Comparison of ENCODE assay signal across 3 cellular contexts in the genomic region with DNA sequence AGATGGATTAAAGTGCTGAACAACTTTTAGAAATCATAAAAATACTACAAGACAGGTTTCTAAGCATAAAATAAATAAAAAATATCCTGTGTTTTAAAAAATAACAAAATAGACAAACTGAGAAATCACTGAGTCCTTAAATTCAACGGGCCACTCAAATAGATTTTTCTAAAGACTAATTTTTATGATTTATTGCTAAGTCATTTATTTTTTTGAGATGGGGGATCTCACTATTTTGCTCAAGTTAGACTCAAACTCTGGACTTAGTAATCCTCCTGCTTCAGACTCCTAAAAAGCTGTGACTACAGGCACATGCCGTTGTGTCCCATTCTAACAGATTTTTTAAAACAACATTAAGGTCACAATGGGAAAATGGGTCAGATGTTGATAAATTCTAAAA.
TF ChIP-seq lines count a peak whose summit lies in the region.

No MANE protein-coding gene starts in this region.

TF ChIP-seq in HepG2, 621 proteins besides CTCF, POLR2A, EP300 and RAD21:
- no peak for TF ChIP-seq HDAC2 (CRISPR knock-in tag; IDR thresholded peaks at IDR 0.05)
- peak; percentile 53 for TF ChIP-seq MAFF (IDR thresholded peaks at IDR 0.05; ENCODE audit: low read depth, low read length)
- no peak for TF ChIP-seq ZNF20 (CRISPR knock-in tag; IDR thresholded peaks at IDR 0.05)
- peak in 1 of 2 experiments; percentile 68; a peak in 3 of 4 replicates for TF ChIP-seq MAFK (conservative IDR thresholded peaks at IDR 0.05 in 1 of 2, IDR thresholded peaks at IDR 0.05 in 1 of 2; ENCODE audit: low read length in 2 of 2)

TF ChIP-seq in A549, 52 proteins besides CTCF, POLR2A, EP300 and RAD21:
- TF ChIP-seq PHF8 (IDR thresholded peaks at IDR 0.05; ENCODE audit: borderline replicate concordance, low read depth) (no peak), MAFK (IDR thresholded peaks at IDR 0.05; ENCODE audit: partially characterized antibody) (peak; percentile 72)

TF ChIP-seq in K562, 482 proteins besides CTCF, POLR2A, EP300 and RAD21:
- TF ChIP-seq MAFG (tag; conservative IDR thresholded peaks at IDR 0.05) (0 out of 2 replicates have a peak, but pooled peaks have one; percentile 24), MAFF (IDR thresholded peaks at IDR 0.05; ENCODE audit: low read length) (peak; percentile 14; the same call in 1 of the 2 replicates), ZNF316 (IDR thresholded peaks at IDR 0.05) (peak; percentile 51), MTA2 (IDR thresholded peaks at IDR 0.05; ENCODE audit: low read depth) (no peak), CEBPG (CRISPR knock-in tag; IDR thresholded peaks at IDR 0.05) (no peak), CEBPG (tag; conservative IDR thresholded peaks at IDR 0.05 in 1 of 2, IDR thresholded peaks at IDR 0.05 in 1 of 2) (no peak), CSDE1 (IDR thresholded peaks at IDR 0.05) (no peak)
